1 cellular context compared by ENCODE assay signal in the genomic region with DNA sequence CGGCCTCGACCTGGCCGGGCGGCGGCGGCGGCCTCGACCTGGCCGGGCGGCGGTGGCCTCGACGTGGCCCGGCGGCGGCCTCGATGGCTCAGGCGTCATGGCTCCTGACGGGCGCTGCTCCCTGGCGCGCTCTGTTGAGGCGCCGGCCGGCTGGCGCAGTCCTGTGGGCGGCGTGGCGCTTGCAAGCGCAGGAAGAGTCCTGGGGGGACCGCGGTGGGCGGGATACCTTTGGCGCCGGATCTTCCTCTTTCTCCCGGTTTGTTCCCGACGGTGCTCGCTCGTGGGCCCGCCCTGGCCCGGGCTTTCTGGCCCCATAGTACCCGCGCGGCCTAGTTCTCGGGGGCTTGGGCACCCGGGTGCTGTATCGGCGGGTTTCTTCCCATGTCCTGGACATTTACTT. TPM values are rescaled to one million over a fixed set of nuclear protein-coding genes. Genes with fewer than 3 reads are reported as not detected.
"Had no signal": no experiment of that assay in that cellular context is flagged by ENCODE, and none has a peak within 500 bp of the region (broad histone marks: within the 10 kb centered on the region; RNA-seq: fewer than 3 reads in every experiment).

No MANE protein-coding gene starts in this region.

RNA-seq across cellular contexts. Expression of gene RGPD1, which starts 0.7 kb away (rescaled TPM):
- total RNA-seq: G401 had no signal
